8 cellular contexts compared by ENCODE assay signal in the genomic region with DNA sequence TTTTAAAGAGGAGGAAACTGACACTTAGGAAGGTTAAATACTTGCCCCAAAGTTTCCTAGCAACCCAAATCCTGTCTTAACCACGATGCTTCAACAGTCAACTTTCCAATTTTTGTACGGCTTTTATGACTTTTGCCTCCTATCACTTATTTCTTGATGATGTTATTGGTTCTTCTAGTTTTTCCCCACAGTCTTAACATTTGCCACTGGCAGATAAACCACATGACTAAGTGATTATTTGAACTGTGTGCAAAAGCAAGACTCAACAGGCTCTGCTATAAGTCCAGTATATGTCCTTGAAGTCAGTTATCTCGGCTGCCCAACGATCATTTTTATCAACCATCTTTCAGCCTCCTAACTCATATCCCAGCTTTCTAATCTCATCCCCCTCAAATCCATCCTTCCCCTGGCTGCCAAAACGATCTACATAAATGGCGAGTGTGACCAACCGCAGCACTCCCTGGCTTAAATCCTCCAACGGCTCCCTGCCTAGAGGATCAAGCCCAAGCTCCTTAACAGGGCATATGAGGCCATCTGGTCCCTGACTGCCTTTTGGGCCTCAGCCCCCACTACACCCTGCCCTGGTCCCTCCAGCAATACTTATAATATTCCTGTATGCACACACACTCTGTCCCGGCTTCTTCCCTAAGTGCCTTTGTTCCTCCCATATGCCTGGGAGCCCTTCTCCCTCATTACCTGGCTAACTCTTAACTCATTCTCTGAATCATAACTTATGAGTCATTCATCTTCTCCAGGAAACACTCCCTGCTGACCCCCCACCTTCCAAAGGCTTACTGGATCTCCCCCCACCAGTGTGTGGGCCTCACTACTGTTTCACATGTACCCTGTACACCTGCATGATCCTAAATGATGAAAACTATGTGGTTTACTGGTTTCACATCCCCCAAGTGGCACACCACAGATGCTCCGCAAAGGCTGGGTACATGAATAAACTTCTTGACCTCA. TPM values are rescaled to one million over a fixed set of nuclear protein-coding genes. Genes with fewer than 3 reads are reported as not detected.
DNase-seq lines count a peak whose midpoint lies in the region; ATAC-seq, FAIRE-seq and TF ChIP-seq lines count a peak whose summit lies in the region.

No MANE protein-coding gene starts in this region.

- DNase-seq in A549 (ENCODE audit: low read depth in 1 of 2, low spot score in 1 of 2) (peak; percentile 70 to 85), RPMI7951 (ENCODE audit: low read depth) (peak; percentile 81), omental fat pad (ENCODE audit: low spot score) (no peak), NCI-H1417 treated with DMSO at 0.1 percent for 48 hours (lab: John Stamatoyannopoulos, UW) (no peak), COLO668 (lab: John Stamatoyannopoulos, UW; ENCODE audit: unreplicated experiment) (no peak)

- no peak for TF ChIP-seq POLR2A in A549 (IDR thresholded peaks at IDR 0.05; ENCODE audit: low read length)

- no peak for TF ChIP-seq RAD21 in A549 (conservative IDR thresholded peaks at IDR 0.05 in 1 of 2, IDR thresholded peaks at IDR 0.05 in 1 of 2)

- intact Hi-C loops in dendritic cell treated with granulocyte-macrophage colony-stimulating factor and Interleukin-4, amounts not matched to agents 40 ng/mL and 50 ng/mL, for 4 days (cut with micrococcal nuclease), result no loop called here

- no peak for TF ChIP-seq CTCF in A549 (IDR thresholded peaks at IDR 0.05)
- TF ChIP-seq CTCF in omental fat pad (IDR thresholded peaks at IDR 0.05), result no peak

- H3K4me3 Mint-ChIP-seq in dendritic cell treated with granulocyte-macrophage colony-stimulating factor and Interleukin-4, amounts not matched to agents 40 ng/mL and 50 ng/mL, for 4 days, result no peak overlapping the region

- peak overlapping the region; percentile 86 for H3K27ac Mint-ChIP-seq in dendritic cell treated with granulocyte-macrophage colony-stimulating factor and Interleukin-4, amounts not matched to agents 40 ng/mL and 50 ng/mL, for 4 days

- no peak for TF ChIP-seq EP300 in A549 (IDR thresholded peaks at IDR 0.05)

- H3K27me3 Mint-ChIP-seq in dendritic cell treated with granulocyte-macrophage colony-stimulating factor and Interleukin-4, amounts not matched to agents 40 ng/mL and 50 ng/mL, for 4 days, result no peaks in the 10 kb centered on the region

- H3K9me3 ChIP-seq in A549, result no peaks in the 10 kb centered on the region

- FAIRE-seq in A549 (lab: Jason Lieb, UNC), result no peak

- WGBS in A549 (ENCODE audit: missing lambda C conversion rate), result 58% methylated on average over 10 of the region's 10 CpGs

- H3K4me1 Mint-ChIP-seq in dendritic cell treated with granulocyte-macrophage colony-stimulating factor and Interleukin-4, amounts not matched to agents 40 ng/mL and 50 ng/mL, for 4 days (ENCODE audit: low read depth), result peaks cover 75% of the 10 kb centered on the region

- ATAC-seq in A549, result peak; percentile 67 to 70
- peak; percentile 86 for ATAC-seq in GM18873 (IDR thresholded peaks at IDR 0.05; ENCODE audit: low FRiP score, unreplicated experiment)
- peak; percentile 57 for ATAC-seq in HG03103 (IDR thresholded peaks at IDR 0.05; ENCODE audit: low read depth, unreplicated experiment)
- ATAC-seq in omental fat pad (ENCODE audit: low FRiP score), result peak; percentile 65

- POLR2A ChIA-PET in A549 (lab: Yijun Ruan, JAX), result interaction anchor here (0.6 to 0.8 kb wide), 2 partner anchors 346 to 389 kb away, joined by 3 read pairs; a partner anchor contains a TSS

- H3K27ac ChIP-seq in A549, result peak overlapping the region; percentile 42 to 84

- no peaks in the 10 kb centered on the region for H3K9me3 Mint-ChIP-seq in dendritic cell treated with granulocyte-macrophage colony-stimulating factor and Interleukin-4, amounts not matched to agents 40 ng/mL and 50 ng/mL, for 4 days

- H3K36me3 Mint-ChIP-seq in dendritic cell treated with granulocyte-macrophage colony-stimulating factor and Interleukin-4, amounts not matched to agents 40 ng/mL and 50 ng/mL, for 4 days (ENCODE audit: low read depth), result no peaks in the 10 kb centered on the region

- H3K4me1 ChIP-seq in A549, result peaks cover 70% of the 10 kb centered on the region

- CTCF ChIA-PET in A549 (lab: Yijun Ruan, JAX), result interaction anchor here (0.9 to 8.0 kb wide), 9 partner anchors 12 to 64 kb away, joined by 3 to 51 read pairs (median 6); no protein-coding TSS in a partner anchor

- no peak overlapping the region for H3K4me3 ChIP-seq in A549

- peak overlapping the region; percentile 79 for H3K4me2 ChIP-seq in A549

TF ChIP-seq in A549, 52 proteins besides CTCF, POLR2A, EP300 and RAD21:
- no peak for TF ChIP-seq NPAS2 (CRISPR knock-in tag; IDR thresholded peaks at IDR 0.05; ENCODE audit: borderline replicate concordance)
- no peak for TF ChIP-seq ZNF302 (CRISPR knock-in tag; IDR thresholded peaks at IDR 0.05)
- TF ChIP-seq FOSL2 (IDR thresholded peaks at IDR 0.05), result peak; percentile 78
- TF ChIP-seq FOSL2 (CRISPR knock-in tag; IDR thresholded peaks at IDR 0.05), result peak; percentile 85
- TF ChIP-seq, protein P1, sequence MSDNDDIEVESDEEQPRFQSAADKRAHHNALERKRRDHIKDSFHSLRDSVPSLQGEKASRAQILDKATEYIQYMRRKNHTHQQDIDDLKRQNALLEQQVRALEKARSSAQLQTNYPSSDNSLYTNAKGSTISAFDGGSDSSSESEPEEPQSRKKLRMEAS (IDR thresholded peaks at IDR 0.05), result 0 out of 2 replicates have a peak, but pooled peaks have one; percentile 29
- TF ChIP-seq, protein P2, sequence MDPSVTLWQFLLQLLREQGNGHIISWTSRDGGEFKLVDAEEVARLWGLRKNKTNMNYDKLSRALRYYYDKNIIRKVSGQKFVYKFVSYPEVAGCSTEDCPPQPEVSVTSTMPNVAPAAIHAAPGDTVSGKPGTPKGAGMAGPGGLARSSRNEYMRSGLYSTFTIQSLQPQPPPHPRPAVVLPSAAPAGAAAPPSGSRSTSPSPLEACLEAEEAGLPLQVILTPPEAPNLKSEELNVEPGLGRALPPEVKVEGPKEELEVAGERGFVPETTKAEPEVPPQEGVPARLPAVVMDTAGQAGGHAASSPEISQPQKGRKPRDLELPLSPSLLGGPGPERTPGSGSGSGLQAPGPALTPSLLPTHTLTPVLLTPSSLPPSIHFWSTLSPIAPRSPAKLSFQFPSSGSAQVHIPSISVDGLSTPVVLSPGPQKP (IDR thresholded peaks at IDR 0.05; ENCODE audit: low read depth, low read length), result no peak
- peak in 1 of 2 experiments; percentile 18; a peak in 1 of 5 replicates for TF ChIP-seq JUN (IDR thresholded peaks at IDR 0.05)
- no peak for TF ChIP-seq RCOR1 (IDR thresholded peaks at IDR 0.05; ENCODE audit: low read depth, low read length)
- TF ChIP-seq JUNB (IDR thresholded peaks at IDR 0.05), result peak; percentile 53
- no peak for TF ChIP-seq MYC (IDR thresholded peaks at IDR 0.05; ENCODE audit: borderline replicate concordance, low read length)
- TF ChIP-seq CHD4 (IDR thresholded peaks at IDR 0.05; ENCODE audit: borderline replicate concordance), result no peak
TF ChIP-seq in A549: peak in this region for 4.

RNA-seq across cellular contexts. Expression of a gene that starts 8.8 kb away (rescaled TPM):
- polyA plus RNA-seq in A549 (2011; rRNA removed) (14.4 and 18.6 TPM in 2 replicates), A549 (2017; fragmentation: RNase III; extraction: RNeasy Plus Mini Kit Qiagen cat#74134 plus additional on column Dnase treatment) (16.0 to 17.0 TPM (median 16.2 TPM) in 3 replicates)
- polyA plus RNA-seq in A549 (2012; cell fraction: cytosol; rRNA removed), result 21.2 and 21.5 TPM in 2 replicates
- 27.6 and 29.8 TPM in 2 replicates for polyA plus RNA-seq in A549 (2012; cell fraction: nucleus; rRNA removed)
- 12.1 and 14.6 TPM in 2 replicates for polyA minus RNA-seq in A549 (2011; rRNA and poly(A)+ RNA removed)
- 35.8 and 56.9 TPM in 2 replicates for total RNA-seq in RPMI7951 (2014; rRNA removed; shearing (Covaris generic))
- total RNA-seq in omental fat pad, result 10 to 100 TPM; 20.7 to 45.0 (median 35.2) TPM

RNA-seq across cellular contexts. Expression of a gene that starts 51.9 kb away (rescaled TPM):
- polyA plus RNA-seq in A549 (2011; rRNA removed), result 9.0 and 10.3 TPM in 2 replicates
- polyA plus RNA-seq in A549 (2012; cell fraction: cytosol; rRNA removed), result 14.6 and 16.8 TPM in 2 replicates
- polyA plus RNA-seq in A549 (2012; cell fraction: nucleus; rRNA removed), result 85.5 and 100 TPM in 2 replicates
- 9.1 to 11.2 TPM (median 10.6 TPM) in 3 replicates for polyA plus RNA-seq in A549 (2017; fragmentation: RNase III; extraction: RNeasy Plus Mini Kit Qiagen cat#74134 plus additional on column Dnase treatment)
- 18.0 and 19.9 TPM in 2 replicates for polyA minus RNA-seq in A549 (2011; rRNA and poly(A)+ RNA removed)
- 3.8 and 4.2 TPM in 2 replicates for total RNA-seq in RPMI7951 (2014; rRNA removed; shearing (Covaris generic))
- total RNA-seq in omental fat pad, result 10 to 100 TPM; 11.4 to 65.6 (median 22.2) TPM

Comparison
In these comparisons a context has a peak if more than half of its experiments do, and no peak if none do; other contexts are left out.
1. DNase-seq: peak in A549 (2 of 2) and RPMI7951 (single experiment); none in omental fat pad (single experiment), NCI-H1417 treated with DMSO at 0.1 percent for 48 hours (single experiment) and COLO668 (single experiment).
2. Peak in every context shown above with its lines, with median percentiles within 50 percentile points of each other: ATAC-seq.